27 cellular contexts compared by ENCODE assay signal in the genomic region with DNA sequence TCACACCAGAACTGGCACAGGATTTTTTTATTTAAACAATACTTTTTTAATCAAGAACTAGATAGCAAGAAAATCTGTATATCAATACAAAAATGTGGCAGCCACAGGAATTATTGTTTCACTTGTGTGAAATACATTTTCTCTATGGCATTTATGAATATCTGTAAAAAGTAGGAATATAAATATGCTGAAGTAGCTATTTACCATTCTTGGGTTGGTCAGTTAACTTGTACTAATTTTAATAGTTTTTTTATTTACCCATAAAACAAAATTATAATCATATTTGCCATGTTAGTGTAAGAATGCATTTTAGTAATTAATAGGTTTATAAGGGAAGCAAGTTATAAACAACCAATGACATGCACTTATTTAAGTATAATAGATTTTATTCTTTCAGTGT.
"Had no signal": no experiment of that assay in that cellular context is flagged by ENCODE, and none has a peak within 500 bp of the region (broad histone marks: within the 10 kb centered on the region; RNA-seq: fewer than 3 reads in every experiment).

No MANE protein-coding gene starts in this region.

- H3K36me3 ChIP-seq: ovary, spleen, stomach, thoracic aorta, thyroid gland, tibial nerve, upper lobe of left lung, vagina had no signal

- ATAC-seq: naive thymus-derived CD4-positive, alpha-beta T cell; natural killer cell; psoas muscle; right cardiac atrium; sciatic nerve; stimulated activated naive B cell treated with anti-CD40 and anti-IgM and Interleukin-4, amounts not matched to agents 10 μg/mL and 1 μg/mL and 100 μg/mL, for 72 hours had no signal

- H3K27me3 ChIP-seq: neural progenitor cell, ovary, stomach, thyroid gland, tibial nerve, upper lobe of left lung, vagina had no signal

- H3K27ac ChIP-seq: neural progenitor cell, ovary, psoas muscle, skin epidermis, spleen, stomach, thoracic aorta, thyroid gland, tibial nerve, upper lobe of left lung, vagina had no signal

- DNase-seq: naive thymus-derived CD4-positive, alpha-beta T cell; natural killer cell; occipital lobe; ovary; posterior cingulate gyrus; psoas muscle; right cardiac atrium; spleen; stimulated activated CD4-positive, alpha-beta T cell treated with anti-CD3 and anti-CD28 coated beads, Interleukin-12 subunit alpha, Interleukin-12 subunit beta, amount 100 ng/mL, for 4 hours; stimulated activated CD4-positive, alpha-beta T cell treated with anti-CD3 and anti-CD28 coated beads, Interleukin-1b, Interleukin-23, amount 100 ng/mL, for 48 hours; stimulated activated CD4-positive, alpha-beta T cell treated with anti-CD3 and anti-CD28 coated beads, Interleukin-4, amount 100 ng/mL, for 1 hour; stimulated activated CD4-positive, alpha-beta T cell treated with anti-CD3 and anti-CD28 coated beads, Interleukin-4, amount 100 ng/mL, for 4 hours; stimulated activated CD8-positive, alpha-beta memory T cell treated with anti-CD3 and anti-CD28 coated beads, Interleukin-4, amount 100 ng/mL, for 48 hours; stimulated activated naive B cell treated with anti-CD40 and anti-IgM and Interleukin-4, amounts not matched to agents 10 μg/mL and 1 μg/mL and 100 μg/mL, for 72 hours; stimulated activated naive CD4-positive, alpha-beta T cell treated with Interleukin-2 at 50 U/mL for 16 hours; stomach; thyroid gland; trophoblast cell; upper lobe of left lung had no signal

- H3K9ac ChIP-seq: neural progenitor cell had no signal

- H3K9me3 ChIP-seq: ovary, psoas muscle, spleen, stomach, thoracic aorta, thyroid gland, tibial nerve, upper lobe of left lung, vagina had no signal

- H3K4me2 ChIP-seq: neural progenitor cell, smooth muscle cell had no signal

- FAIRE-seq: urothelium cell line had no signal

- H2AFZ ChIP-seq: neural progenitor cell had no signal

- H3K4me1 ChIP-seq: neural progenitor cell, psoas muscle, spleen, thyroid gland, upper lobe of left lung, vagina had no signal

- H3K4me3 ChIP-seq: neural progenitor cell, ovary, psoas muscle, skin epidermis, smooth muscle cell, spleen, stomach, thoracic aorta, thyroid gland, tibial nerve, upper lobe of left lung, vagina had no signal
